ENCODE assay signal across 22 cellular contexts in genomic region chr7:41404375-41405074, GRCh38.
DNase-seq lines count a peak whose midpoint lies in the region; ATAC-seq, FAIRE-seq and TF ChIP-seq lines count a peak whose summit lies in the region.
"Had no signal": no experiment of that assay in that cellular context is flagged by ENCODE, and none has a peak within 500 bp of the region (broad histone marks: within the 10 kb centered on the region; RNA-seq: fewer than 3 reads in every experiment).

No MANE protein-coding gene starts in this region.

- H3K18ac ChIP-seq in H1 (ENCODE audit: extremely low read depth, low read length) (no peak overlapping the region), trophoblast cell (ENCODE audit: low read length) (no peak overlapping the region)

- no peaks in the 10 kb centered on the region for H3K27me3 ChIP-seq in PC-3 (ENCODE audit: low read length)
- H3K27me3 ChIP-seq in H1 (replicated peaks in 1 of 4; ENCODE audit: control insufficient read depth in 3 of 4, extremely low read depth in 1 of 4, insufficient read depth in 3 of 4, low read length in 3 of 4), result no peaks in the 10 kb centered on the region
- H3K27me3 ChIP-seq in trophoblast cell (ENCODE audit: insufficient read depth, low read length), result no peaks in the 10 kb centered on the region
- H3K27me3 ChIP-seq: BE2C had no signal

- H3K9me3 ChIP-seq in PC-3 (ENCODE audit: low read length), result no peaks in the 10 kb centered on the region; the same call in 1 of the 2 replicates
- H3K9me3 ChIP-seq in H1 (ENCODE audit: insufficient read depth in 2 of 2, low read depth in 1 of 2, low read length in 1 of 2), result no peaks in the 10 kb centered on the region
- no peaks in the 10 kb centered on the region for H3K9me3 ChIP-seq in trophoblast cell (ENCODE audit: insufficient read depth, low read depth, low read length)
- H3K9me3 ChIP-seq: BE2C had no signal

- H2BK20ac ChIP-seq in H1 (ENCODE audit: low read length), result no peak overlapping the region

- no peak for ATAC-seq in PC-3
- ATAC-seq in left lobe of liver, result peak; percentile 49
- no peak for ATAC-seq in activated CD8-positive, alpha-beta T cell treated with anti-CD3 and anti-CD28 coated beads, Interleukin-2, amount 10 ng/mL, durations not matched to agents 7 days and 5 days

- H3K27me3 Mint-ChIP-seq in activated CD4-positive, alpha-beta T cell treated with anti-CD3 and anti-CD28 coated beads, Interleukin-2, amount 10 ng/mL, durations not matched to agents 7 days and 5 days, result no peaks in the 10 kb centered on the region
- no peaks in the 10 kb centered on the region for H3K27me3 Mint-ChIP-seq in activated CD8-positive, alpha-beta T cell treated with anti-CD3 and anti-CD28 coated beads, Interleukin-2, amount 10 ng/mL, durations not matched to agents 7 days and 5 days (ENCODE audit: low read depth)
- H3K27me3 Mint-ChIP-seq: CD4-positive, alpha-beta T cell had no signal

- no peak for TF ChIP-seq RAD21 in H1 (IDR thresholded peaks at IDR 0.05 in 1 of 2, conservative IDR thresholded peaks at IDR 0.05 in 1 of 2; ENCODE audit: low read depth in 2 of 2, low read length in 2 of 2)

- BruUV-seq in PC-3 (replicated peaks; lab: Mats Ljungman, UMichigan), result no TSS peak

- H3K4me3 ChIP-seq in PC-3 (ENCODE audit: low read length) (no peak overlapping the region), H1 (ENCODE audit: extremely low read depth in 1 of 4, insufficient read depth in 2 of 4, low read depth in 3 of 4, low read length in 4 of 4) (no peak overlapping the region), trophoblast cell (ENCODE audit: low read depth, low read length) (no peak overlapping the region)
- H3K4me3 ChIP-seq: GM23248 had no signal

- H3K27ac ChIP-seq in PC-3 (ENCODE audit: low read length) (peak overlapping the region; percentile 72), H1 (ENCODE audit: low read depth, low read length) (no peak overlapping the region), trophoblast cell (ENCODE audit: low read depth, low read length) (no peak overlapping the region)
- H3K27ac ChIP-seq: GM23248, HL-60 had no signal

- no peak overlapping the region for H4K12ac ChIP-seq in trophoblast cell (ENCODE audit: low read depth, low read length)

- no peak overlapping the region for H2BK15ac ChIP-seq in H1 (ENCODE audit: low read length)

- H3K36me3 ChIP-seq in PC-3 (ENCODE audit: low read depth, low read length) (no peaks in the 10 kb centered on the region), H1 (ENCODE audit: control insufficient read depth in 2 of 4, insufficient read depth in 4 of 4, low read length in 3 of 4) (no peaks in the 10 kb centered on the region), trophoblast cell (ENCODE audit: control insufficient read depth in 1 of 2, insufficient read depth in 2 of 2, low read length in 2 of 2) (no peaks in the 10 kb centered on the region)
- H3K36me3 ChIP-seq: BE2C had no signal

- H2BK12ac ChIP-seq in H1 (ENCODE audit: low read depth, low read length) (no peak overlapping the region), trophoblast cell (ENCODE audit: low read length) (no peak overlapping the region)

- H4K91ac ChIP-seq in H1 (replicated peaks; ENCODE audit: insufficient read length, low read length) (no peak overlapping the region), trophoblast cell (ENCODE audit: low read depth, low read length) (no peak overlapping the region)

- no peak for DNase-seq in PC-3
- DNase-seq in H1 (ENCODE audit: low read depth in 1 of 2, low spot score in 2 of 2), result no peak
- DNase-seq in left lobe of liver (ENCODE audit: low spot score), result no peak
- DNase-seq in trophoblast cell, result no peak
- no peak for DNase-seq in stimulated activated naive CD4-positive, alpha-beta T cell treated with Interleukin-2 at 50 U/mL for 16 hours (lab: John Stamatoyannopoulos, UW)
- no peak for DNase-seq in activated CD4-positive, alpha-beta T cell treated with anti-CD3 and anti-CD28 coated beads, Interleukin-2, amount 10 ng/mL, durations not matched to agents 7 days and 5 days
- DNase-seq in activated CD8-positive, alpha-beta T cell treated with anti-CD3 and anti-CD28 coated beads, Interleukin-2, amount 10 ng/mL, durations not matched to agents 7 days and 5 days, result no peak
- DNase-seq: ACHN; BE2C; C1 segment of cervical spinal cord; CD4-positive, alpha-beta T cell; DMS153; DMS79; GDM1; GM23248; HCEC 1CT; IMR-90 had no signal

- no peak overlapping the region for H3K4me3 Mint-ChIP-seq in activated CD4-positive, alpha-beta T cell treated with anti-CD3 and anti-CD28 coated beads, Interleukin-2, amount 10 ng/mL, durations not matched to agents 7 days and 5 days
- H3K4me3 Mint-ChIP-seq in activated CD8-positive, alpha-beta T cell treated with anti-CD3 and anti-CD28 coated beads, Interleukin-2, amount 10 ng/mL, durations not matched to agents 7 days and 5 days, result no peak overlapping the region
- H3K4me3 Mint-ChIP-seq: CD4-positive, alpha-beta T cell had no signal

- H3K56ac ChIP-seq in H1 (replicated peaks; ENCODE audit: insufficient read length, low read depth, low read length), result no peak overlapping the region

- H3K14ac ChIP-seq in H1 (ENCODE audit: insufficient read length) (no peak overlapping the region), trophoblast cell (ENCODE audit: low read length) (no peak overlapping the region)

- H3K9ac ChIP-seq in PC-3 (ENCODE audit: low read length) (peak overlapping the region; percentile 26), H1 (replicated peaks in 1 of 4; ENCODE audit: extremely low read depth in 1 of 4, low read depth in 3 of 4, low read length in 3 of 4) (no peak overlapping the region), trophoblast cell (ENCODE audit: low read length) (no peak overlapping the region)
- H3K9ac ChIP-seq: GM23248 had no signal

- FAIRE-seq in H1 (lab: Jason Lieb, UNC), result peak; percentile 52
- FAIRE-seq: A204.1, GM12892, GM18507, H54 had no signal

- H3K27ac Mint-ChIP-seq in activated CD4-positive, alpha-beta T cell treated with anti-CD3 and anti-CD28 coated beads, Interleukin-2, amount 10 ng/mL, durations not matched to agents 7 days and 5 days, result no peak overlapping the region
- H3K27ac Mint-ChIP-seq in activated CD8-positive, alpha-beta T cell treated with anti-CD3 and anti-CD28 coated beads, Interleukin-2, amount 10 ng/mL, durations not matched to agents 7 days and 5 days, result no peak overlapping the region
- H3K27ac Mint-ChIP-seq: CD4-positive, alpha-beta T cell had no signal

- no peak for TF ChIP-seq POLR2A in H1 (IDR thresholded peaks at IDR 0.05; ENCODE audit: control extremely low read depth in 1 of 2, low read depth in 2 of 2, low read length in 2 of 2)

- WGBS in H1 (ENCODE audit: extremely low coverage in 1 of 2, insufficient coverage in 1 of 2, insufficient read length in 1 of 2, insufficient replicate concordance in 2 of 2, low coverage in 1 of 2, low lambda C conversion rate in 2 of 2, missing lambda C conversion rate in 1 of 2), 2 experiments, result 79% methylated on average over 3 of the region's 3 CpGs; no CpG with 5 or more reads in 1 of the 2 experiments
- no CpG with 5 or more reads among the region's 3 CpGs for WGBS in trophoblast cell (ENCODE audit: extremely low coverage, insufficient coverage, insufficient read length)

- H2BK120ac ChIP-seq in H1 (replicated peaks; ENCODE audit: low read depth, low read length) (no peak overlapping the region), trophoblast cell (ENCODE audit: insufficient read depth, low read length, poor library complexity) (peak overlapping the region; percentile 71)

- no peaks in the 10 kb centered on the region for H3K4me1 Mint-ChIP-seq in activated CD4-positive, alpha-beta T cell treated with anti-CD3 and anti-CD28 coated beads, Interleukin-2, amount 10 ng/mL, durations not matched to agents 7 days and 5 days
- no peaks in the 10 kb centered on the region for H3K4me1 Mint-ChIP-seq in activated CD8-positive, alpha-beta T cell treated with anti-CD3 and anti-CD28 coated beads, Interleukin-2, amount 10 ng/mL, durations not matched to agents 7 days and 5 days (ENCODE audit: low read depth)

- no peak overlapping the region for H2AK5ac ChIP-seq in H1 (ENCODE audit: low read depth, low read length)
- H2AK5ac ChIP-seq in trophoblast cell (ENCODE audit: low read length), result no peak overlapping the region

- H3K36me3 Mint-ChIP-seq in activated CD4-positive, alpha-beta T cell treated with anti-CD3 and anti-CD28 coated beads, Interleukin-2, amount 10 ng/mL, durations not matched to agents 7 days and 5 days (ENCODE audit: low read depth), result no peaks in the 10 kb centered on the region
- H3K36me3 Mint-ChIP-seq in activated CD8-positive, alpha-beta T cell treated with anti-CD3 and anti-CD28 coated beads, Interleukin-2, amount 10 ng/mL, durations not matched to agents 7 days and 5 days (ENCODE audit: low read depth), result no peaks in the 10 kb centered on the region

- no peak for TF ChIP-seq EP300 in H1 (IDR thresholded peaks at IDR 0.05; ENCODE audit: borderline replicate concordance in 1 of 2, low read depth in 2 of 2, low read length in 2 of 2)

- H3K79me2 ChIP-seq in PC-3 (ENCODE audit: low read length) (no peaks in the 10 kb centered on the region), H1 (ENCODE audit: control insufficient read depth in 1 of 2, insufficient read depth in 2 of 2, low read length in 2 of 2) (no peaks in the 10 kb centered on the region), trophoblast cell (ENCODE audit: control insufficient read depth, insufficient read depth, low read length, poor library complexity) (no peaks in the 10 kb centered on the region)

- CTCF ChIA-PET in PC-3 (lab: Charles Lee), result no interaction called here
- CTCF ChIA-PET in H1 (lab: Charles Lee; ENCODE audit: partially characterized antibody), result no interaction called here
- CTCF ChIA-PET in activated CD4-positive, alpha-beta T cell treated with anti-CD3 and anti-CD28 coated beads, Interleukin-2, amount 10 ng/mL, durations not matched to agents 7 days and 5 days (lab: Charles Lee), result no interaction called here
- CTCF ChIA-PET in activated CD8-positive, alpha-beta T cell treated with anti-CD3 and anti-CD28 coated beads, Interleukin-2, amount 10 ng/mL, durations not matched to agents 7 days and 5 days (lab: Charles Lee), result no interaction called here

- no peaks in the 10 kb centered on the region for H3F3A ChIP-seq in PC-3 (ENCODE audit: low read length, unreplicated experiment)

- no peaks in the 10 kb centered on the region for H3K23me2 ChIP-seq in H1 (ENCODE audit: low read depth, low read length)

- peaks cover 24% of the 10 kb centered on the region for H3K4me1 ChIP-seq in PC-3 (ENCODE audit: insufficient read depth, low read length)
- H3K4me1 ChIP-seq in H1 (replicated peaks in 1 of 4; ENCODE audit: control insufficient read depth in 3 of 4, insufficient read depth in 4 of 4, low read length in 3 of 4), result peaks cover 0 to under 1% (median 0%) of the 10 kb centered on the region in 4 experiments; a peak in 1 of 7 replicates
- H3K4me1 ChIP-seq in trophoblast cell (ENCODE audit: control insufficient read depth in 1 of 2, insufficient read depth in 2 of 2, low read length in 2 of 2), result peaks cover 4 to 7% of the 10 kb centered on the region in 2 experiments
- H3K4me1 ChIP-seq: BE2C had no signal

- H3K4ac ChIP-seq in H1 (replicated peaks; ENCODE audit: insufficient read length, low read depth, low read length), result no peak overlapping the region
- H3K4ac ChIP-seq in trophoblast cell (ENCODE audit: low read depth, low read length), result no peak overlapping the region

- H2BK5ac ChIP-seq in H1 (ENCODE audit: low read depth, low read length) (no peak overlapping the region), trophoblast cell (ENCODE audit: low read depth, low read length, poor library complexity) (peak overlapping the region; percentile 44)

- no peak for TF ChIP-seq CTCF in PC-3 (conservative IDR thresholded peaks at IDR 0.05; ENCODE audit: low read depth, low read length)
- TF ChIP-seq CTCF in H1 (IDR thresholded peaks at IDR 0.05; ENCODE audit: control extremely low read depth in 1 of 3, insufficient read depth in 1 of 3, low read depth in 1 of 3, low read length in 3 of 3), result no peak

- H4K5ac ChIP-seq in H1 (ENCODE audit: insufficient read length, low read depth, low read length), result no peak overlapping the region

- H4K20me1 ChIP-seq in PC-3 (ENCODE audit: low read length), result no peaks in the 10 kb centered on the region
- no peaks in the 10 kb centered on the region for H4K20me1 ChIP-seq in H1 (replicated peaks in 1 of 2; ENCODE audit: control insufficient read depth in 1 of 2, insufficient read depth in 2 of 2, low read length in 2 of 2)

- H3K4me2 ChIP-seq in PC-3 (ENCODE audit: low read length), result no peak overlapping the region
- H3K4me2 ChIP-seq in H1 (ENCODE audit: insufficient read depth in 1 of 2, low read depth in 2 of 2, low read length in 2 of 2), result no peak overlapping the region
- H3K4me2 ChIP-seq in trophoblast cell (ENCODE audit: low read length), result no peak overlapping the region

- H2AFZ ChIP-seq in PC-3 (ENCODE audit: low read length) (no peak overlapping the region), H1 (ENCODE audit: low read length) (no peak overlapping the region), trophoblast cell (ENCODE audit: insufficient read depth, low read length, poor library complexity) (no peak overlapping the region)
- H2AFZ ChIP-seq: GM23248 had no signal

- peaks cover 7% of the 10 kb centered on the region for H3K9me3 Mint-ChIP-seq in activated CD4-positive, alpha-beta T cell treated with anti-CD3 and anti-CD28 coated beads, Interleukin-2, amount 10 ng/mL, durations not matched to agents 7 days and 5 days
- H3K9me3 Mint-ChIP-seq in activated CD8-positive, alpha-beta T cell treated with anti-CD3 and anti-CD28 coated beads, Interleukin-2, amount 10 ng/mL, durations not matched to agents 7 days and 5 days (ENCODE audit: insufficient read depth), result no peaks in the 10 kb centered on the region
- H3K9me3 Mint-ChIP-seq: CD4-positive, alpha-beta T cell had no signal

- no peak overlapping the region for H4K8ac ChIP-seq in H1 (ENCODE audit: extremely low read depth, insufficient read depth, low read length)
- H4K8ac ChIP-seq in trophoblast cell (ENCODE audit: low read depth, low read length), result no peak overlapping the region

- H3K9me2 ChIP-seq in PC-3 (replicated peaks; ENCODE audit: low read length), result no peaks in the 10 kb centered on the region

- POLR2A ChIA-PET in PC-3 (lab: Charles Lee; ENCODE audit: unreplicated experiment) (no interaction called here), H1 (lab: Charles Lee; ENCODE audit: partially characterized antibody) (no interaction called here)
- POLR2A ChIA-PET in activated CD4-positive, alpha-beta T cell treated with anti-CD3 and anti-CD28 coated beads, Interleukin-2, amount 10 ng/mL, durations not matched to agents 7 days and 5 days (lab: Charles Lee), result no interaction called here
- POLR2A ChIA-PET in activated CD8-positive, alpha-beta T cell treated with anti-CD3 and anti-CD28 coated beads, Interleukin-2, amount 10 ng/mL, durations not matched to agents 7 days and 5 days (lab: Charles Lee), result no interaction called here

- intact Hi-C loops in PC-3 (cut with micrococcal nuclease), result loop anchor here (10.0 kb wide), 1 partner anchor 220 kb away; no protein-coding TSS in a partner anchor

- H3K79me1 ChIP-seq in H1 (ENCODE audit: low read depth, low read length) (no peaks in the 10 kb centered on the region), trophoblast cell (ENCODE audit: low read length) (peaks cover 14% of the 10 kb centered on the region)

- no peak overlapping the region for H3K23ac ChIP-seq in H1 (ENCODE audit: insufficient read length)
- no peak overlapping the region for H3K23ac ChIP-seq in trophoblast cell (ENCODE audit: low read length)
